1 cellular context compared by ENCODE assay signal in the genomic region with DNA sequence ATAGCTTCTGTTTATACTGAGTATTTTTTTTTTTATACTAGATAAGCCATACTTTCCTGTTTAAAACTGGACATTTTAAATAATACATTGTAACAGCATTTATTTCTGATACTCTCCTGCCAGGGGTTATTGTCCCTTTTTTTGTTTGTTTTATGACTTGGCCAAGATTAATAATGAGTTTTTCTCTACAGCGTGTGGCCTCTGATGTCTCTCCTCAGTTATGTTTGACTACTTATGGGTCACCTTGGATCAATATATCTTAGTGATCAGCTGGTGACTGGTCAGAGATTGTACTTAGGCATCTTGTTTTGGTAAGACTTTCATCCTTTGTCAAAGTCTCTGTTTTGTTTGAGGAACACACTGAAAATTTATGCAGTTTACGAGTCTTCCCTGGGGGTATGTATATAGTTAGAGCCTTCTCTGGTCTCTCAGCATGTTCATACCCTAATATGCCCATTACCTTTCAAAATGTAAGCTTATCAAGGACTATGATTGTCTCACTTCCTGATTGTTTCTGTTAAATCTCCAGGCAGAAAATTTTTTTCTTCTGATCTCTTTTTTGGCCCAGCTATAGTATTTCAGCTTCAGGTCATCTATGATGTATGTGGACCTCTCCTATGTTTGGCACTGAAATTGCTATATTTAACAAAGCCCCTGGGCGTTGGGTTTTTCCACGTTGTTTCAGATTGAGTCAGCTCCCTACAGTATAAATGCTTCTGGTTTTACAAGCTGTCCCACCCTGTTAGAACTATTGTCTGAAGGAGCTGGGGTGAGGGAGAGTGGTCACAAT.
TF ChIP-seq lines count a peak whose summit lies in the region.

No MANE protein-coding gene starts in this region.

TF ChIP-seq in GM23338, 12 proteins besides CTCF, POLR2A, EP300 and RAD21 (continued from another document):
- TF ChIP-seq, protein P1, sequence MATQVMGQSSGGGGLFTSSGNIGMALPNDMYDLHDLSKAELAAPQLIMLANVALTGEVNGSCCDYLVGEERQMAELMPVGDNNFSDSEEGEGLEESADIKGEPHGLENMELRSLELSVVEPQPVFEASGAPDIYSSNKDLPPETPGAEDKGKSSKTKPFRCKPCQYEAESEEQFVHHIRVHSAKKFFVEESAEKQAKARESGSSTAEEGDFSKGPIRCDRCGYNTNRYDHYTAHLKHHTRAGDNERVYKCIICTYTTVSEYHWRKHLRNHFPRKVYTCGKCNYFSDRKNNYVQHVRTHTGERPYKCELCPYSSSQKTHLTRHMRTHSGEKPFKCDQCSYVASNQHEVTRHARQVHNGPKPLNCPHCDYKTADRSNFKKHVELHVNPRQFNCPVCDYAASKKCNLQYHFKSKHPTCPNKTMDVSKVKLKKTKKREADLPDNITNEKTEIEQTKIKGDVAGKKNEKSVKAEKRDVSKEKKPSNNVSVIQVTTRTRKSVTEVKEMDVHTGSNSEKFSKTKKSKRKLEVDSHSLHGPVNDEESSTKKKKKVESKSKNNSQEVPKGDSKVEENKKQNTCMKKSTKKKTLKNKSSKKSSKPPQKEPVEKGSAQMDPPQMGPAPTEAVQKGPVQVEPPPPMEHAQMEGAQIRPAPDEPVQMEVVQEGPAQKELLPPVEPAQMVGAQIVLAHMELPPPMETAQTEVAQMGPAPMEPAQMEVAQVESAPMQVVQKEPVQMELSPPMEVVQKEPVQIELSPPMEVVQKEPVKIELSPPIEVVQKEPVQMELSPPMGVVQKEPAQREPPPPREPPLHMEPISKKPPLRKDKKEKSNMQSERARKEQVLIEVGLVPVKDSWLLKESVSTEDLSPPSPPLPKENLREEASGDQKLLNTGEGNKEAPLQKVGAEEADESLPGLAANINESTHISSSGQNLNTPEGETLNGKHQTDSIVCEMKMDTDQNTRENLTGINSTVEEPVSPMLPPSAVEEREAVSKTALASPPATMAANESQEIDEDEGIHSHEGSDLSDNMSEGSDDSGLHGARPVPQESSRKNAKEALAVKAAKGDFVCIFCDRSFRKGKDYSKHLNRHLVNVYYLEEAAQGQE (IDR thresholded peaks at IDR 0.05; ENCODE audit: unreplicated experiment): no peak
- TF ChIP-seq CREB1 (CRISPR knock-in tag; IDR thresholded peaks at IDR 0.05; ENCODE audit: low read depth) (no peak), ZNF114 (CRISPR knock-in tag; IDR thresholded peaks at IDR 0.05) (no peak), EZH2 (IDR thresholded peaks at IDR 0.05; ENCODE audit: low read depth, unreplicated experiment) (no peak), NANOG (IDR thresholded peaks at IDR 0.05; ENCODE audit: borderline replicate concordance) (no peak), POLR2AphosphoS5 (IDR thresholded peaks at IDR 0.05; ENCODE audit: low read depth) (no peak), ZNF331 (CRISPR knock-in tag; IDR thresholded peaks at IDR 0.05; ENCODE audit: low read depth) (no peak), STAT1 (IDR thresholded peaks at IDR 0.05; ENCODE audit: unreplicated experiment) (no peak)
- TF ChIP-seq, protein P2, sequence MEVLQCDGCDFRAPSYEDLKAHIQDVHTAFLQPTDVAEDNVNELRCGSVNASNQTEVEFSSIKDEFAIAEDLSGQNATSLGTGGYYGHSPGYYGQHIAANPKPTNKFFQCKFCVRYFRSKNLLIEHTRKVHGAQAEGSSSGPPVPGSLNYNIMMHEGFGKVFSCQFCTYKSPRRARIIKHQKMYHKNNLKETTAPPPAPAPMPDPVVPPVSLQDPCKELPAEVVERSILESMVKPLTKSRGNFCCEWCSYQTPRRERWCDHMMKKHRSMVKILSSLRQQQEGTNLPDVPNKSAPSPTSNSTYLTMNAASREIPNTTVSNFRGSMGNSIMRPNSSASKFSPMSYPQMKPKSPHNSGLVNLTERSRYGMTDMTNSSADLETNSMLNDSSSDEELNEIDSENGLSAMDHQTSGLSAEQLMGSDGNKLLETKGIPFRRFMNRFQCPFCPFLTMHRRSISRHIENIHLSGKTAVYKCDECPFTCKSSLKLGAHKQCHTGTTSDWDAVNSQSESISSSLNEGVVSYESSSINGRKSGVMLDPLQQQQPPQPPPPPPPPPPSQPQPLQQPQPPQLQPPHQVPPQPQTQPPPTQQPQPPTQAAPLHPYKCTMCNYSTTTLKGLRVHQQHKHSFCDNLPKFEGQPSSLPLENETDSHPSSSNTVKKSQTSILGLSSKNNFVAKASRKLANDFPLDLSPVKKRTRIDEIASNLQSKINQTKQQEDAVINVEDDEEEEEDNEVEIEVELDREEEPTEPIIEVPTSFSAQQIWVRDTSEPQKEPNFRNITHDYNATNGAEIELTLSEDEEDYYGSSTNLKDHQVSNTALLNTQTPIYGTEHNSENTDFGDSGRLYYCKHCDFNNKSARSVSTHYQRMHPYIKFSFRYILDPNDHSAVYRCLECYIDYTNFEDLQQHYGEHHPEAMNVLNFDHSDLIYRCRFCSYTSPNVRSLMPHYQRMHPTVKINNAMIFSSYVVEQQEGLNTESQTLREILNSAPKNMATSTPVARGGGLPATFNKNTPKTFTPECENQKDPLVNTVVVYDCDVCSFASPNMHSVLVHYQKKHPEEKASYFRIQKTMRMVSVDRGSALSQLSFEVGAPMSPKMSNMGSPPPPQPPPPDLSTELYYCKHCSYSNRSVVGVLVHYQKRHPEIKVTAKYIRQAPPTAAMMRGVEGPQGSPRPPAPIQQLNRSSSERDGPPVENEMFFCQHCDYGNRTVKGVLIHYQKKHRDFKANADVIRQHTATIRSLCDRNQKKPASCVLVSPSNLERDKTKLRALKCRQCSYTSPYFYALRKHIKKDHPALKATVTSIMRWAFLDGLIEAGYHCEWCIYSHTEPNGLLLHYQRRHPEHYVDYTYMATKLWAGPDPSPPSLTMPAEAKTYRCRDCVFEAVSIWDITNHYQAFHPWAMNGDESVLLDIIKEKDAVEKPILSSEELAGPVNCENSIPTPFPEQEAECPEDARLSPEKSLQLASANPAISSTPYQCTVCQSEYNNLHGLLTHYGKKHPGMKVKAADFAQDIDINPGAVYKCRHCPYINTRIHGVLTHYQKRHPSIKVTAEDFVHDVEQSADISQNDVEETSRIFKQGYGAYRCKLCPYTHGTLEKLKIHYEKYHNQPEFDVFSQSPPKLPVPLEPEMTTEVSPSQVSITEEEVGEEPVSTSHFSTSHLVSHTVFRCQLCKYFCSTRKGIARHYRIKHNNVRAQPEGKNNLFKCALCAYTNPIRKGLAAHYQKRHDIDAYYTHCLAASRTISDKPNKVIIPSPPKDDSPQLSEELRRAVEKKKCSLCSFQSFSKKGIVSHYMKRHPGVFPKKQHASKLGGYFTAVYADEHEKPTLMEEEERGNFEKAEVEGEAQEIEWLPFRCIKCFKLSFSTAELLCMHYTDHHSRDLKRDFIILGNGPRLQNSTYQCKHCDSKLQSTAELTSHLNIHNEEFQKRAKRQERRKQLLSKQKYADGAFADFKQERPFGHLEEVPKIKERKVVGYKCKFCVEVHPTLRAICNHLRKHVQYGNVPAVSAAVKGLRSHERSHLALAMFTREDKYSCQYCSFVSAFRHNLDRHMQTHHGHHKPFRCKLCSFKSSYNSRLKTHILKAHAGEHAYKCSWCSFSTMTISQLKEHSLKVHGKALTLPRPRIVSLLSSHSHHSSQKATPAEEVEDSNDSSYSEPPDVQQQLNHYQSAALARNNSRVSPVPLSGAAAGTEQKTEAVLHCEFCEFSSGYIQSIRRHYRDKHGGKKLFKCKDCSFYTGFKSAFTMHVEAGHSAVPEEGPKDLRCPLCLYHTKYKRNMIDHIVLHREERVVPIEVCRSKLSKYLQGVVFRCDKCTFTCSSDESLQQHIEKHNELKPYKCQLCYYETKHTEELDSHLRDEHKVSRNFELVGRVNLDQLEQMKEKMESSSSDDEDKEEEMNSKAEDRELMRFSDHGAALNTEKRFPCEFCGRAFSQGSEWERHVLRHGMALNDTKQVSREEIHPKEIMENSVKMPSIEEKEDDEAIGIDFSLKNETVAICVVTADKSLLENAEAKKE (CRISPR knock-in tag; IDR thresholded peaks at IDR 0.05): no peak
TF ChIP-seq in GM23338: peak in this region for 0.
